In genomic region chr6:149821492-149821891, GRCh38 we compare ENCODE assay signal across 24 cellular contexts.
"Had no signal": no experiment of that assay in that cellular context is flagged by ENCODE, and none has a peak within 500 bp of the region (broad histone marks: within the 10 kb centered on the region; RNA-seq: fewer than 3 reads in every experiment).

No MANE protein-coding gene starts in this region.

- ATAC-seq: activated CD8-positive, alpha-beta memory T cell treated with anti-CD3 and anti-CD28 coated beads, Interleukin-2, amount 10 ng/mL, durations not matched to agents 7 days and 5 days; activated CD8-positive, alpha-beta T cell treated with anti-CD3 and anti-CD28 coated beads, Interleukin-2, amount 10 ng/mL, durations not matched to agents 7 days and 5 days; WTC11 had no signal

- H3K27ac ChIP-seq: Peyer's patch had no signal

- H3K4me1 ChIP-seq: Peyer's patch had no signal

- H3K27me3 ChIP-seq: Peyer's patch had no signal

- DNase-seq: activated CD4-positive, alpha-beta T cell treated with anti-CD3 and anti-CD28 coated beads for 48 hours; activated CD4-positive, alpha-beta T cell treated with anti-CD3 and anti-CD28 coated beads, Interleukin-2, amount 50 U/mL, for 4 hours; activated CD4-positive, CD25-positive, alpha-beta regulatory T cell treated with anti-CD3 and anti-CD28 coated beads, Interleukin-2, amount 50 U/mL, for 72 hours; activated CD8-positive, alpha-beta memory T cell treated with anti-CD3 and anti-CD28 coated beads, Interleukin-2, amount 10 ng/mL, durations not matched to agents 7 days and 5 days; activated CD8-positive, alpha-beta T cell treated with anti-CD3 and anti-CD28 coated beads, Interleukin-2, amount 10 ng/mL, durations not matched to agents 7 days and 5 days; activated effector memory CD4-positive, alpha-beta T cell treated with anti-CD3 and anti-CD28 coated beads, Interleukin-2, amount 50 U/mL, for 16 hours; activated naive CD4-positive, alpha-beta T cell treated with anti-CD3 and anti-CD28 coated beads for 36 hours; activated T-cell treated with anti-CD3 and anti-CD28 coated beads, Interleukin-2, amount 50 U/mL, for 24 hours; amygdala; Karpas-422; MM.1S; NCI-H1105; NCI-H1436; NCI-H1694 treated with DMSO at 0.1 percent for 48 hours; NCI-H2029 treated with DMSO at 0.1 percent for 48 hours; NCI-H345; NCI-H510A; NCI-H526 treated with DMSO at 0.1 percent for 48 hours; NCI-H82; OCI-M1; Peyer's patch; SIG-M5; T-helper 1 cell had no signal

- H3K4me3 ChIP-seq: Peyer's patch had no signal

- H3K9me3 ChIP-seq: Peyer's patch had no signal
